ENCODE assay signal across 7 cellular contexts in the genomic region with DNA sequence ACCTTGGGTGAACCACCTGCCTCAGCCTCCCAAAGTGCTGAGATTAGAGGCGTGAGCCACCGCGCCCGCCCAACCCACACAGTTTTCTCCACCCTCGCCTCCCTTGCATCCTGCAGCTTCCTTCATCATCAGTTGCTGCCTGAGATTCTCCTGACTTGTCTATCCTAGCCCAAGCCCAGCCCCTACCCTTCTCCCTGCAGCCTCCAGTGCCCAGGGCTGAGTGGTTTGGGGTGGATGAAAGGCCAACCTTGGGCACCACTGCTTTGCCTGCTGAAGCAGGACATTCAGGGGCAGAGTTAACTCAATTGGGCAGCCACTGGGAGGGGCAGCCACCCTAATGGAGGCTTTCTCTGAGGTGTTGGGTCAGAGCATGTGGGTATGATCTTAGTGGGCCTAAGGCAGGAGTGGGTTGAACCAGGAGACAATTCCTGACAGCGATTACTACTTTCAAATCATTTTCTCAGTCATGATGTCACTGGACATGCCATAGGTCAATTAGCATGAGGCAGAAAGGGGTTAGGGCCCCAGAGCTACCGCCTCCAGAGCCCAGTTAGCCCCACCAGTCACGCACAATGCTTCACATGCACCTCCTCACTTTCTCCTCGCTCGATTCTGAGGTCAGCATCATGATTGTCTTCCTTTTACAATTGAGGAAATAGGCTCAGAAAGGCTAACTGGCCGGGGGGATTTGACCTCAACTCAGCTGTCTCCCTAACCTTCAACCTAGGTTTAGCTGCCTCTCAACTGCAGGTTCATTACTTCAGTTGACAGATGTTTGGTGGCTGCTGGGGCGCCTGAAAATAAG. TPM values are rescaled to one million over a fixed set of nuclear protein-coding genes. Genes with fewer than 3 reads are reported as not detected.
DNase-seq lines count a peak whose midpoint lies in the region; ATAC-seq and TF ChIP-seq lines count a peak whose summit lies in the region.

No MANE protein-coding gene starts in this region.

- H3K27ac ChIP-seq in HUES48 (ENCODE audit: low read depth, low read length) (peak overlapping the region; percentile 99), adipose tissue (ENCODE audit: low read depth, low read length) (peak overlapping the region; percentile 94), lower lobe of right lung (peak overlapping the region; percentile 99), uterus (peak overlapping the region; percentile 95 to 99)

- DNase-seq in GM13976 (ENCODE audit: low spot score) (peak; percentile 75), lower lobe of right lung (no peak), uterus (no peak), iPS-NIHi7 (ENCODE audit: extremely low spot score) (no peak), hepatic stellate cell (ENCODE audit: low spot score) (no peak)

- no peak for TF ChIP-seq POLR2A in uterus (IDR thresholded peaks at IDR 0.05)

- no peak for TF ChIP-seq CTCF in GM13976 (IDR thresholded peaks at IDR 0.05; ENCODE audit: borderline replicate concordance, control extremely low read depth, extremely low read depth, insufficient read depth, missing control alignments)
- TF ChIP-seq CTCF in lower lobe of right lung (IDR thresholded peaks at IDR 0.05), result no peak
- TF ChIP-seq CTCF in uterus (IDR thresholded peaks at IDR 0.05), result no peak

- intact Hi-C loops in lower lobe of right lung (cut with DNase I), result no loop called here
- intact Hi-C loops in uterus (cut with DNase I; ENCODE audit: low total_unique reads), result no loop called here

- 59 to 68% (median 65%) methylated on average over 12 of the region's 12 CpGs for WGBS in adipose tissue, 3 donors

- H3K27me3 ChIP-seq in HUES48 (ENCODE audit: control insufficient read depth, insufficient read depth, low read length), result no peaks in the 10 kb centered on the region
- no peaks in the 10 kb centered on the region for H3K27me3 ChIP-seq in lower lobe of right lung (ENCODE audit: low read depth)
- H3K27me3 ChIP-seq in uterus, result no peaks in the 10 kb centered on the region

- peaks cover 4% of the 10 kb centered on the region for H3K4me1 ChIP-seq in HUES48 (ENCODE audit: control insufficient read depth, insufficient read depth, low read length)
- peaks cover 57% of the 10 kb centered on the region for H3K4me1 ChIP-seq in lower lobe of right lung
- peaks cover 0 to 10% of the 10 kb centered on the region in 2 donors for H3K4me1 ChIP-seq in uterus

- H3K36me3 ChIP-seq in HUES48 (ENCODE audit: control insufficient read depth, insufficient read depth, low read length) (peaks cover 34% of the 10 kb centered on the region), lower lobe of right lung (peaks cover 36% of the 10 kb centered on the region), uterus (no peaks in the 10 kb centered on the region)

- H3K4me3 ChIP-seq in HUES48 (ENCODE audit: low read depth, low read length) (peak overlapping the region; percentile 81), lower lobe of right lung (peak overlapping the region; percentile 77), uterus (peak overlapping the region; percentile 61 to 87)

- in situ Hi-C loops in GM13976 (cut with MboI; ENCODE audit: low sequenced_read_pairs, unreplicated experiment), result no loop called here

- H3K9me3 ChIP-seq in HUES48 (ENCODE audit: control insufficient read depth, insufficient read depth, low read length) (no peaks in the 10 kb centered on the region), lower lobe of right lung (no peaks in the 10 kb centered on the region), uterus (no peaks in the 10 kb centered on the region)

- no peak for ATAC-seq in lower lobe of right lung

- 0 out of 2 replicates have a peak overlapping the region, but pooled peaks have one; percentile 76 for H3K9ac ChIP-seq in HUES48 (ENCODE audit: low read depth, low read length)

RNA-seq across cellular contexts. Expression of a gene that starts 1.0 kb away (rescaled TPM):
- 100 to 1,000 TPM; 105 to 176 (median 137) TPM for polyA plus RNA-seq in adipose tissue
- 48.2 TPM for total RNA-seq in lower lobe of right lung
- total RNA-seq in uterus, result 10 to 100 TPM; 22.3 to 74.0 (median 37.7) TPM

RNA-seq across cellular contexts. Expression of a gene that starts 5.5 kb away (rescaled TPM):
- 100 to 1,000 TPM in 2 of 3 donors, 10 to 100 TPM in 1; 53.2 to 327 (median 249) TPM for polyA plus RNA-seq in adipose tissue
- total RNA-seq in lower lobe of right lung (150 TPM), uterus (100 to 1,000 TPM in 1 of 4 donors, 10 to 100 TPM in 3; 20.0 to 120 (median 26.0) TPM)

RNA-seq across cellular contexts. Expression of a gene that starts 6.9 kb away (rescaled TPM):
- 100 to 1,000 TPM; 102 to 148 (median 139) TPM for polyA plus RNA-seq in adipose tissue
- 55.4 TPM for total RNA-seq in lower lobe of right lung
- 10 to 100 TPM in 3 of 4 donors, 1 to 10 TPM in 1; 9.5 to 63.4 (median 28.3) TPM for total RNA-seq in uterus

RNA-seq across cellular contexts. Expression of a gene that starts 9.5 kb away (rescaled TPM):
- polyA plus RNA-seq in adipose tissue, result 10 to 100 TPM; 34.4 to 47.0 (median 42.8) TPM
- total RNA-seq in lower lobe of right lung (39.5 TPM), uterus (10 to 100 TPM in 2 of 4 donors, 1 to 10 TPM in 1, not detected in 1; 7.9 to 28.6 (median 16.6) TPM)

RNA-seq across cellular contexts. Expression of a gene that starts 11.5 kb away (rescaled TPM):
- polyA plus RNA-seq in adipose tissue, result 10 to 100 TPM in 2 of 3 donors, 1 to 10 TPM in 1; 5.7 to 22.2 (median 11.1) TPM
- total RNA-seq in lower lobe of right lung (31.8 TPM), uterus (10 to 100 TPM in 3 of 4 donors, 1 to 10 TPM in 1; 10.0 to 39.5 (median 21.8) TPM)
